Comparison of ENCODE assay signal across 17 cellular contexts in genomic region chr11:121927359-121927758, GRCh38.
DNase-seq lines count a peak whose midpoint lies in the region; ATAC-seq, FAIRE-seq and TF ChIP-seq lines count a peak whose summit lies in the region.
"Had no signal": no experiment of that assay in that cellular context is flagged by ENCODE, and none has a peak within 500 bp of the region (broad histone marks: within the 10 kb centered on the region; RNA-seq: fewer than 3 reads in every experiment).

No MANE protein-coding gene starts in this region.

- H3K36me3 ChIP-seq in GM23338 (ENCODE audit: insufficient read depth) (no peaks in the 10 kb centered on the region), PC-3 (ENCODE audit: low read depth, low read length) (no peaks in the 10 kb centered on the region), H1 (ENCODE audit: control insufficient read depth in 2 of 4, insufficient read depth in 4 of 4, low read length in 3 of 4) (no peaks in the 10 kb centered on the region)
- H3K36me3 ChIP-seq: BE2C had no signal

- no peak overlapping the region for H2BK20ac ChIP-seq in H1 (ENCODE audit: low read length)

- H2BK12ac ChIP-seq in H1 (ENCODE audit: low read depth, low read length), result no peak overlapping the region

- H3K27ac ChIP-seq in GM23338 (ENCODE audit: low read depth) (no peak overlapping the region), PC-3 (ENCODE audit: low read length) (no peak overlapping the region), H1 (ENCODE audit: low read depth, low read length) (no peak overlapping the region)
- H3K27ac ChIP-seq: C4-2B, HL-60 had no signal

- H3K27me3 ChIP-seq in GM23338 (ENCODE audit: insufficient read depth) (peaks cover 8% of the 10 kb centered on the region; the same call in 1 of the 2 replicates), PC-3 (ENCODE audit: low read length) (no peaks in the 10 kb centered on the region), H1 (replicated peaks in 1 of 4; ENCODE audit: control insufficient read depth in 3 of 4, extremely low read depth in 1 of 4, insufficient read depth in 3 of 4, low read length in 3 of 4) (no peaks in the 10 kb centered on the region; a peak in 1 of 7 replicates)
- H3K27me3 ChIP-seq: BE2C had no signal

- POLR2A ChIA-PET in PC-3 (lab: Charles Lee; ENCODE audit: unreplicated experiment) (no interaction called here), H1 (lab: Charles Lee; ENCODE audit: partially characterized antibody) (no interaction called here)

- H3K9me3 ChIP-seq in PC-3 (ENCODE audit: low read length) (no peaks in the 10 kb centered on the region), H1 (ENCODE audit: insufficient read depth in 2 of 2, low read depth in 1 of 2, low read length in 1 of 2) (no peaks in the 10 kb centered on the region)
- H3K9me3 ChIP-seq: BE2C had no signal

- no peak overlapping the region for H3K14ac ChIP-seq in H1 (ENCODE audit: insufficient read length)

- FAIRE-seq in H1 (lab: Jason Lieb, UNC), result no peak
- FAIRE-seq: A204.1, GM12892, GM19239 had no signal

- H3K4me3 Mint-ChIP-seq in GM23338 (no peak overlapping the region), nephron (peak overlapping the region in 2 of 3 experiments; percentile 2 to 26), HFFc6 (no peak overlapping the region)
- H3K4me3 Mint-ChIP-seq: CD4-positive, alpha-beta memory T cell had no signal

- intact Hi-C loops in PC-3 (cut with micrococcal nuclease), result no loop called here

- no peak overlapping the region for H2BK120ac ChIP-seq in H1 (replicated peaks; ENCODE audit: low read depth, low read length)

- H3K36me3 Mint-ChIP-seq in GM23338 (ENCODE audit: low read depth) (no peaks in the 10 kb centered on the region), nephron (ENCODE audit: low read depth) (no peaks in the 10 kb centered on the region), HFFc6 (ENCODE audit: low read depth) (no peaks in the 10 kb centered on the region)
- H3K36me3 Mint-ChIP-seq: CD4-positive, alpha-beta memory T cell had no signal

- no peak overlapping the region for H3K9ac ChIP-seq in PC-3 (ENCODE audit: low read length)
- no peak overlapping the region for H3K9ac ChIP-seq in H1 (replicated peaks in 1 of 4; ENCODE audit: extremely low read depth in 1 of 4, low read depth in 3 of 4, low read length in 3 of 4)

- no peak overlapping the region for H3K18ac ChIP-seq in H1 (ENCODE audit: extremely low read depth, low read length)

- TF ChIP-seq RAD21 in H1 (IDR thresholded peaks at IDR 0.05 in 1 of 2, conservative IDR thresholded peaks at IDR 0.05 in 1 of 2; ENCODE audit: low read depth in 2 of 2, low read length in 2 of 2), result peak; percentile 24 to 43; a peak in 1 of 4 replicates

- H3K27me3 Mint-ChIP-seq in GM23338 (ENCODE audit: insufficient read depth, low read depth, poor library complexity) (peaks cover 2% of the 10 kb centered on the region), nephron (ENCODE audit: low read depth) (no peaks in the 10 kb centered on the region), HFFc6 (ENCODE audit: insufficient read depth) (no peaks in the 10 kb centered on the region)

- H3K4me1 Mint-ChIP-seq in GM23338, result peaks cover 12% of the 10 kb centered on the region
- H3K4me1 Mint-ChIP-seq in nephron, result peaks cover 25% of the 10 kb centered on the region
- H3K4me1 Mint-ChIP-seq in HFFc6 (ENCODE audit: low read depth), result peaks cover 13% of the 10 kb centered on the region

- no peak overlapping the region for H2AK5ac ChIP-seq in H1 (ENCODE audit: low read depth, low read length)

- no peak overlapping the region for H4K5ac ChIP-seq in H1 (ENCODE audit: insufficient read length, low read depth, low read length)

- TF ChIP-seq POLR2A in H1 (IDR thresholded peaks at IDR 0.05; ENCODE audit: control extremely low read depth in 1 of 2, low read depth in 2 of 2, low read length in 2 of 2), result no peak

- no peak overlapping the region for H3K56ac ChIP-seq in H1 (replicated peaks; ENCODE audit: insufficient read length, low read depth, low read length)

- no peak overlapping the region for H3K4ac ChIP-seq in H1 (replicated peaks; ENCODE audit: insufficient read length, low read depth, low read length)

- no peaks in the 10 kb centered on the region for H3K79me1 ChIP-seq in H1 (ENCODE audit: low read depth, low read length)

- H3F3A ChIP-seq in GM23338 (replicated peaks; ENCODE audit: low read depth), result no peaks in the 10 kb centered on the region
- no peaks in the 10 kb centered on the region for H3F3A ChIP-seq in PC-3 (ENCODE audit: low read length, unreplicated experiment)

- CTCF ChIA-PET in PC-3 (lab: Charles Lee) (interaction anchor here (0.6 kb wide), 1 partner anchor 21 kb away, joined by 3 read pairs; no protein-coding TSS in a partner anchor), H1 (lab: Charles Lee; ENCODE audit: partially characterized antibody) (interaction anchor here (1.4 to 2.9 kb wide), 2 partner anchors 11 to 272 kb away, joined by 6 to 11 read pairs; no protein-coding TSS in a partner anchor)

- H3K9me3 Mint-ChIP-seq in GM23338 (no peaks in the 10 kb centered on the region; the same call in 2 of the 3 replicates), nephron (no peaks in the 10 kb centered on the region), HFFc6 (no peaks in the 10 kb centered on the region)

- H2BK15ac ChIP-seq in H1 (ENCODE audit: low read length), result no peak overlapping the region

- 81% methylated on average over 5 of the region's 5 CpGs; no CpG with 5 or more reads in 1 of the 2 experiments for WGBS in H1 (ENCODE audit: extremely low coverage in 1 of 2, insufficient coverage in 1 of 2, insufficient read length in 1 of 2, insufficient replicate concordance in 2 of 2, low coverage in 1 of 2, low lambda C conversion rate in 2 of 2, missing lambda C conversion rate in 1 of 2), 2 experiments

- peak; percentile 20 for DNase-seq in GM23338 (ENCODE audit: low spot score)
- no peak for DNase-seq in PC-3
- no peak for DNase-seq in H1 (ENCODE audit: low read depth in 1 of 2, low spot score in 2 of 2)
- no peak for DNase-seq in stimulated activated naive CD8-positive, alpha-beta T cell treated with anti-CD3 and anti-CD28 coated beads, Interleukin-15, Interleukin-2, amounts not matched to agents 100 U/mL and 50 U/mL, for 24 hours
- DNase-seq in HFFc6, result no peak
- DNase-seq in HT-29 (ENCODE audit: low spot score), result no peak
- DNase-seq: BE2C; CD4-positive, alpha-beta memory T cell; DND-41; GDM1; HCEC 1CT had no signal

- peak in 1 of 2 experiments; percentile 55; a peak in 2 of 4 replicates for TF ChIP-seq CTCF in GM23338 (conservative IDR thresholded peaks at IDR 0.05; ENCODE audit: low read depth in 2 of 2)
- TF ChIP-seq CTCF in PC-3 (conservative IDR thresholded peaks at IDR 0.05; ENCODE audit: low read depth, low read length), result peak; percentile 26; the same call in 1 of the 2 replicates
- TF ChIP-seq CTCF in H1 (IDR thresholded peaks at IDR 0.05; ENCODE audit: control extremely low read depth in 1 of 3, insufficient read depth in 1 of 3, low read depth in 1 of 3, low read length in 3 of 3), result peak in 2 of 3 experiments; percentile 25 to 31; a peak in 2 of 4 replicates
- no peak for TF ChIP-seq CTCF in nephron (IDR thresholded peaks at IDR 0.05; ENCODE audit: unreplicated experiment in 3 of 3)
- TF ChIP-seq CTCF in HFFc6 (IDR thresholded peaks at IDR 0.05), result no peak

- no peaks in the 10 kb centered on the region for H3K79me2 ChIP-seq in GM23338 (replicated peaks; ENCODE audit: insufficient read depth)
- H3K79me2 ChIP-seq in PC-3 (ENCODE audit: low read length), result no peaks in the 10 kb centered on the region
- no peaks in the 10 kb centered on the region for H3K79me2 ChIP-seq in H1 (ENCODE audit: control insufficient read depth in 1 of 2, insufficient read depth in 2 of 2, low read length in 2 of 2)

- no peak for TF ChIP-seq EP300 in H1 (IDR thresholded peaks at IDR 0.05; ENCODE audit: borderline replicate concordance in 1 of 2, low read depth in 2 of 2, low read length in 2 of 2)

- H3K9me2 ChIP-seq in GM23338 (ENCODE audit: insufficient read depth) (peaks cover 17% of the 10 kb centered on the region; the same call in 1 of the 2 replicates), PC-3 (replicated peaks; ENCODE audit: low read length) (no peaks in the 10 kb centered on the region)

- no peak overlapping the region for H4K8ac ChIP-seq in H1 (ENCODE audit: extremely low read depth, insufficient read depth, low read length)

- peaks cover 7% of the 10 kb centered on the region for H3K23me2 ChIP-seq in H1 (ENCODE audit: low read depth, low read length)

- no peak overlapping the region for H2BK5ac ChIP-seq in H1 (ENCODE audit: low read depth, low read length)

- H3K23ac ChIP-seq in H1 (ENCODE audit: insufficient read length), result no peak overlapping the region

- ATAC-seq in GM23338, result no peak
- ATAC-seq in PC-3, result no peak
- ATAC-seq in stimulated activated naive CD8-positive, alpha-beta T cell treated with anti-CD3 and anti-CD28 coated beads, Interleukin-15, Interleukin-2, amounts not matched to agents 100 U/mL and 50 U/mL, for 24 hours, result no peak

- H3K4me1 ChIP-seq in GM23338 (ENCODE audit: insufficient read depth) (peaks cover 27% of the 10 kb centered on the region), PC-3 (ENCODE audit: insufficient read depth, low read length) (peaks cover 13% of the 10 kb centered on the region), H1 (replicated peaks in 1 of 4; ENCODE audit: control insufficient read depth in 3 of 4, insufficient read depth in 4 of 4, low read length in 3 of 4) (peaks cover 4 to 15% (median 9%) of the 10 kb centered on the region in 4 experiments; a peak in 5 of 7 replicates)

- H3K4me2 ChIP-seq in GM23338 (no peak overlapping the region), PC-3 (ENCODE audit: low read length) (no peak overlapping the region), H1 (ENCODE audit: insufficient read depth in 1 of 2, low read depth in 2 of 2, low read length in 2 of 2) (no peak overlapping the region)

- no peak overlapping the region for H4K91ac ChIP-seq in H1 (replicated peaks; ENCODE audit: insufficient read length, low read length)

- H3K27ac Mint-ChIP-seq in GM23338 (no peak overlapping the region), nephron (peak overlapping the region in 2 of 3 experiments; percentile 71 to 95), HFFc6 (no peak overlapping the region)
- H3K27ac Mint-ChIP-seq: CD4-positive, alpha-beta memory T cell had no signal

- H4K20me1 ChIP-seq in GM23338 (replicated peaks; ENCODE audit: insufficient read depth) (no peaks in the 10 kb centered on the region), PC-3 (ENCODE audit: low read length) (no peaks in the 10 kb centered on the region), H1 (replicated peaks in 1 of 2; ENCODE audit: control insufficient read depth in 1 of 2, insufficient read depth in 2 of 2, low read length in 2 of 2) (no peaks in the 10 kb centered on the region)

- H2AFZ ChIP-seq in GM23338 (no peak overlapping the region), PC-3 (ENCODE audit: low read length) (no peak overlapping the region), H1 (ENCODE audit: low read length) (no peak overlapping the region)

- H3K4me3 ChIP-seq in GM23338 (no peak overlapping the region), PC-3 (ENCODE audit: low read length) (no peak overlapping the region), H1 (ENCODE audit: extremely low read depth in 1 of 4, insufficient read depth in 2 of 4, low read depth in 3 of 4, low read length in 4 of 4) (no peak overlapping the region)

- BruUV-seq in PC-3 (replicated peaks; lab: Mats Ljungman, UMichigan), result no TSS peak

TF ChIP-seq in GM23338, 12 proteins besides CTCF, POLR2A, EP300 and RAD21 (continues in another document):
- TF ChIP-seq EZH2 (IDR thresholded peaks at IDR 0.05; ENCODE audit: low read depth, unreplicated experiment), result no peak

Comparison
In these comparisons a context has a peak if more than half of its experiments do, and no peak if none do; other contexts are left out.
1. H3K27ac Mint-ChIP-seq: peak in nephron (2 of 3); none in GM23338 (single experiment) and HFFc6 (single experiment).
2. H3K4me3 Mint-ChIP-seq: peak in nephron (2 of 3); none in GM23338 (single experiment) and HFFc6 (single experiment).
3. CTCF ChIP-seq: peak in PC-3 (single experiment) and H1 (2 of 3); none in nephron (0 of 3) and HFFc6 (single experiment).